ENCODE assay signal across 8 cellular contexts in the genomic region with DNA sequence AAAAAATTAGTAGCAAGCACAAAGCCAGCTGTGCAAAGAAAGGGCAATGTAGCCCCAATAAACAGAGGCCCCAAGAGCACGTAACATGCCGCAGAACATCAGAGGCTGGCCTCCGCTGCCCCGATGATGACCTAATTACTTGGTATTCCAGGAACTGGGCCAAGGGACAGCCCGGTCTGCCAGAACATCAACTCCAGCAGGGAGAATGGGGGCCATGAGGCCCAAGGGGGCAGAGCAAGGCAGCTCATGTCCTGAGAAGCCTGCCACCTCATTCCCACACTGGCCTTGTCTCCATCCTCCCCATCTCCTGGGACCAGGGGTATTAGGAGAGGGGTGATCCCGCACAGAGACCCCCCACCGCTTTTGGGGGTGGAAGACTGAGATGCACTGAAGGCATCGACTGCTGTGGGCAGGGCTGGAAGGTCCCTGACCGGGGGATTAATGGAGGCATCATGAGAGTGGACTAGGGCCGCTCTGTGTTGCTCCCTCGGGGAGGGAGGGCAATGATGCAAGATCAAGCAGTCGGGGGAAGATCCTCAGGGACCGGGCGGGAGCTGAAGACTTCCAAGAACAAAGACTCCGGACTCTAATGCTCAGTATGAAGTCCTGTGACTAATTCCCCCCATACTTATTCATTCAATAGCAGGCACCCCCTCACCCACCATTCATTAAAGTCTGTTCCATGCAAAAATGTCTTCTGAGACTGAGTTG.
DNase-seq lines count a peak whose midpoint lies in the region; ATAC-seq and TF ChIP-seq lines count a peak whose summit lies in the region.
"Not testable (repeated sequence)": the region's sequence is repeated elsewhere in the genome, so short reads cannot be mapped to it uniquely, and the experiment has no call there.

No MANE protein-coding gene starts in this region.

- TF ChIP-seq CTCF in AG04449 (IDR thresholded peaks at IDR 0.05; ENCODE audit: insufficient read depth, low read length, missing control alignments); body of pancreas (IDR thresholded peaks at IDR 0.05); fibroblast of mammary gland (conservative IDR thresholded peaks at IDR 0.05; ENCODE audit: control insufficient read depth, insufficient read depth, low read depth, low read length); left ventricle myocardium inferior (IDR thresholded peaks at IDR 0.05; ENCODE audit: borderline replicate concordance): not testable (repeated sequence)

- 58 to 62% methylated on average over 2 to 12 of the region's 15 CpGs for WGBS in body of pancreas, 2 donors

- H3K27me3 ChIP-seq in MG63; body of pancreas; left ventricle myocardium inferior (ENCODE audit: low read depth): not testable (repeated sequence)

- POLR2A ChIA-PET in AG04449 (lab: Yijun Ruan, JAX) = not testable (repeated sequence)

- not testable (repeated sequence) for H3K36me3 ChIP-seq in MG63; body of pancreas (replicated peaks in 1 of 2; ENCODE audit: insufficient read depth in 1 of 2, low read depth in 2 of 2); left ventricle myocardium inferior

- not testable (repeated sequence) for H3K9me3 ChIP-seq in MG63; body of pancreas; left ventricle myocardium inferior (replicated peaks)

- intact Hi-C loops in body of pancreas (cut with DNase I); left ventricle myocardium inferior (cut with micrococcal nuclease); sciatic nerve (cut with DNase I): not testable (repeated sequence)

- not testable (repeated sequence) for H3K4me1 ChIP-seq in body of pancreas, left ventricle myocardium inferior

- not testable (repeated sequence) for H3K27ac ChIP-seq in body of pancreas; left ventricle myocardium inferior (replicated peaks)

- CTCF ChIA-PET in AG04449 (lab: Yijun Ruan, JAX) = not testable (repeated sequence)

- not testable (repeated sequence) for ATAC-seq in body of pancreas
- peak; percentile 78 for ATAC-seq in sciatic nerve

- DNase-seq in AG04449 (ENCODE audit: low read depth, low spot score) (peak; percentile 24), GM04503 (ENCODE audit: low read depth) (peak; percentile 30), MG63 (peak; percentile 42), body of pancreas (peak in 3 of 4 donors; percentile 6 to 17 (median 9)), fibroblast of mammary gland (ENCODE audit: low read depth) (peak; percentile 81), left ventricle myocardium inferior (peak; percentile 46), myocyte (ENCODE audit: low read depth) (peak; percentile 62), sciatic nerve (ENCODE audit: low spot score) (peak; percentile 58)

- H3K4me3 ChIP-seq in AG04449 (ENCODE audit: low read depth, low read length); MG63; body of pancreas; fibroblast of mammary gland (ENCODE audit: control insufficient read depth, low read depth, low read length); left ventricle myocardium inferior: not testable (repeated sequence)

- not testable (repeated sequence) for TF ChIP-seq POLR2A in body of pancreas (IDR thresholded peaks at IDR 0.05)

Comparison
In these comparisons a context has a peak if more than half of its experiments do, and no peak if none do; other contexts are left out.
1. DNase-seq: peak in every context shown above with its lines; median percentile 81 in fibroblast of mammary gland; 62 in myocyte; 58 in sciatic nerve; 46 in left ventricle myocardium inferior; 42 in MG63; 30 in GM04503; 24 in AG04449; 9 in body of pancreas.